9 cellular contexts compared by ENCODE assay signal in the genomic region with DNA sequence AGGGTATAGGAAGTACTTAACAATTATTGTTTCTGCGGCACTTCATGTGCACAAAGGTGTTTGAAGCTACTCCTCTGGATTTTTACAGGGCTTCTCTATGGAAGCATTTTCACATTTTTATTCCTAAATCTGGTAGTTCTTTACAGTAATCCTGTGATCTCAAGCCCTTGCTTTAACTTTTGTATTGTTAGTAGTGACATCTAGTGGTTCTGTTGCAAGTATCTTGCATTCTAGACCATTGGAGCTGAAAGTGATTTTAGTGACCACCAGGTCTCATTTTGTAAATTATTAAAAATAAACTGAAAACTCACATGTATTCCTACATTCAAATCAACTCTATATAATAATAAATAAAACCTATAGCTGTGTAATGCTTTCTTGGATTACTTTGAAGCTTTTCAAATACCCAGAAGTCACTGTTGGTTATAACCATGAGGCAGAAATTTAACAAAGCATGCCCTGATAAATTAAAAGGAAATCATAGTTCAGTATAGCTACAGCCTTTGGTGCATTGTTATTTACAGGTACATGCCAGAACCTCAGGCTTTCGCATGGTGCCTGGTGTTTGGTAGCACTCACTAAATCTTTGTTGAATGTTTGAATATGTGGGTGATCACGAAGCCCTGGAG. TPM values are rescaled to one million over a fixed set of nuclear protein-coding genes. Genes with fewer than 3 reads are reported as not detected.
DNase-seq lines count a peak whose midpoint lies in the region; ATAC-seq and TF ChIP-seq lines count a peak whose summit lies in the region.
"Had no signal": no experiment of that assay in that cellular context is flagged by ENCODE, and none has a peak within 500 bp of the region (broad histone marks: within the 10 kb centered on the region; RNA-seq: fewer than 3 reads in every experiment).

No MANE protein-coding gene starts in this region.

- intact Hi-C loops in ovary (cut with DNase I), result no loop called here

- no peak overlapping the region for H3K4me2 ChIP-seq in GM23338

- no peaks in the 10 kb centered on the region for H3K27me3 Mint-ChIP-seq in GM23338 (ENCODE audit: insufficient read depth, low read depth, poor library complexity)
- H3K27me3 Mint-ChIP-seq: activated naive CD8-positive, alpha-beta T cell had no signal

- no peaks in the 10 kb centered on the region for H4K20me1 ChIP-seq in GM23338 (replicated peaks; ENCODE audit: insufficient read depth)

- no peak overlapping the region for H3K27ac Mint-ChIP-seq in GM23338
- H3K27ac Mint-ChIP-seq: activated naive CD8-positive, alpha-beta T cell had no signal

- DNase-seq in AG04450 (ENCODE audit: low read depth, low spot score) (peak; percentile 11), GM23338 (ENCODE audit: low spot score) (peak; percentile 62), SK-N-MC (ENCODE audit: low read depth, low spot score) (peak; percentile 16), globus pallidus (ENCODE audit: low spot score) (peak; percentile 13), NK-92 (lab: John Stamatoyannopoulos, UW; ENCODE audit: unreplicated experiment) (no peak), ovary (no peak), occipital lobe (lab: John Stamatoyannopoulos, UW) (no peak)

- no peaks in the 10 kb centered on the region for H3K9me2 ChIP-seq in GM23338 (ENCODE audit: insufficient read depth)

- POLR2A ChIA-PET in AG04450 (lab: Yijun Ruan, JAX), result no interaction called here

- H3K9me3 ChIP-seq in AG04450 (ENCODE audit: control insufficient read depth, insufficient read depth, low read length), result no peaks in the 10 kb centered on the region
- no peaks in the 10 kb centered on the region for H3K9me3 ChIP-seq in SK-N-MC (ENCODE audit: low read depth, low read length)
- H3K9me3 ChIP-seq in ovary, result no peaks in the 10 kb centered on the region

- H3K79me2 ChIP-seq in GM23338 (replicated peaks; ENCODE audit: insufficient read depth), result no peaks in the 10 kb centered on the region

- no peaks in the 10 kb centered on the region for H3F3A ChIP-seq in GM23338 (replicated peaks; ENCODE audit: low read depth)

- TF ChIP-seq CTCF in AG04450 (IDR thresholded peaks at IDR 0.05; ENCODE audit: low read depth, low read length) (peak; percentile 67), GM23338 (conservative IDR thresholded peaks at IDR 0.05; ENCODE audit: low read depth in 2 of 2) (peak; percentile 61 to 69), ovary (IDR thresholded peaks at IDR 0.05) (no peak)

- H3K36me3 Mint-ChIP-seq in GM23338 (ENCODE audit: low read depth), result no peaks in the 10 kb centered on the region

- no peak overlapping the region for H3K9ac ChIP-seq in SK-N-MC (ENCODE audit: insufficient read length)

- H3K4me1 Mint-ChIP-seq in GM23338, result peaks cover 20% of the 10 kb centered on the region

- ATAC-seq in GM23338, result peak; percentile 17; the same call in 1 of the 3 replicates
- no peak for ATAC-seq in HG03520 (IDR thresholded peaks at IDR 0.05; ENCODE audit: unreplicated experiment)

- H3K27ac ChIP-seq in AG04450 (ENCODE audit: low read depth, low read length) (no peak overlapping the region), GM23338 (ENCODE audit: low read depth) (no peak overlapping the region), SK-N-MC (no peak overlapping the region), ovary (no peak overlapping the region)

- no peak overlapping the region for H2AFZ ChIP-seq in GM23338

- no peaks in the 10 kb centered on the region; the same call in 1 of the 2 replicates for H3K4me1 ChIP-seq in GM23338 (ENCODE audit: insufficient read depth)
- no peaks in the 10 kb centered on the region for H3K4me1 ChIP-seq in ovary (ENCODE audit: insufficient read depth)

- H3K27me3 ChIP-seq in AG04450 (ENCODE audit: control insufficient read depth, insufficient read depth, low read length) (no peaks in the 10 kb centered on the region), GM23338 (ENCODE audit: insufficient read depth) (no peaks in the 10 kb centered on the region), ovary (no peaks in the 10 kb centered on the region)

- H3K4me3 ChIP-seq in AG04450 (ENCODE audit: low read depth, low read length), result no peak overlapping the region
- no peak overlapping the region for H3K4me3 ChIP-seq in GM23338
- H3K4me3 ChIP-seq in SK-N-MC, result no peak overlapping the region
- no peak overlapping the region for H3K4me3 ChIP-seq in ovary

- CTCF ChIA-PET in AG04450 (lab: Charles Lee), result interaction anchor here (0.6 to 3.7 kb wide), 42 partner anchors 8 to 1064 kb away, joined by 3 to 31 read pairs (median 3); no protein-coding TSS in a partner anchor

- H3K36me3 ChIP-seq in GM23338 (ENCODE audit: insufficient read depth) (no peaks in the 10 kb centered on the region), SK-N-MC (ENCODE audit: insufficient read depth, low read length) (no peaks in the 10 kb centered on the region), ovary (no peaks in the 10 kb centered on the region)

- H3K9me3 Mint-ChIP-seq in GM23338, result no peaks in the 10 kb centered on the region

- no peak for TF ChIP-seq EP300 in ovary (IDR thresholded peaks at IDR 0.05)

- WGBS in ovary, 3 donors, result 63 to 73% (median 66%) methylated on average over 3 of the region's 3 CpGs

- no peak for TF ChIP-seq POLR2A in ovary (IDR thresholded peaks at IDR 0.05)

- H3K4me3 Mint-ChIP-seq in GM23338, result no peak overlapping the region
- H3K4me3 Mint-ChIP-seq: activated naive CD8-positive, alpha-beta T cell had no signal

TF ChIP-seq in GM23338, 12 proteins besides CTCF, POLR2A, EP300 and RAD21 (continues in another document):
- no peak for TF ChIP-seq ZNF462 (CRISPR knock-in tag; IDR thresholded peaks at IDR 0.05)
- no peak for TF ChIP-seq ZNF114 (CRISPR knock-in tag; IDR thresholded peaks at IDR 0.05)
- no peak for TF ChIP-seq NANOG (IDR thresholded peaks at IDR 0.05; ENCODE audit: borderline replicate concordance)

RNA-seq across cellular contexts. Expression of gene RPS23, which starts 18.9 kb away (rescaled TPM):
- polyA plus RNA-seq in AG04450 (2011; rRNA removed) (3,849 and 4,398 TPM in 2 replicates), GM23338 (2016; fragmentation: Nextera tagmentation; extraction: Ambion mirVana) (3,526 and 3,589 TPM in 2 replicates), ovary (1,000 to 10,000 TPM; 6,514 to 6,535 TPM)
- 598 and 757 TPM in 2 replicates for polyA minus RNA-seq in AG04450 (2011; rRNA and poly(A)+ RNA removed)
- total RNA-seq in GM23338 (2014; rRNA removed; shearing (Covaris generic)), result 1,580 and 2,261 TPM in 2 replicates
- total RNA-seq in ovary (1,000 to 10,000 TPM; 3,397 to 8,268 (median 4,388) TPM), occipital lobe (3,378 TPM)

Comparison
In these comparisons a context has a peak if more than half of its experiments do, and no peak if none do; other contexts are left out.
1. DNase-seq: peak in AG04450 (single experiment), GM23338 (single experiment), SK-N-MC (single experiment) and globus pallidus (single experiment); none in NK-92 (single experiment), ovary (0 of 5) and occipital lobe (single experiment).
2. CTCF ChIP-seq: peak in AG04450 (single experiment) and GM23338 (2 of 2); none in ovary (0 of 3).